In the genomic region with DNA sequence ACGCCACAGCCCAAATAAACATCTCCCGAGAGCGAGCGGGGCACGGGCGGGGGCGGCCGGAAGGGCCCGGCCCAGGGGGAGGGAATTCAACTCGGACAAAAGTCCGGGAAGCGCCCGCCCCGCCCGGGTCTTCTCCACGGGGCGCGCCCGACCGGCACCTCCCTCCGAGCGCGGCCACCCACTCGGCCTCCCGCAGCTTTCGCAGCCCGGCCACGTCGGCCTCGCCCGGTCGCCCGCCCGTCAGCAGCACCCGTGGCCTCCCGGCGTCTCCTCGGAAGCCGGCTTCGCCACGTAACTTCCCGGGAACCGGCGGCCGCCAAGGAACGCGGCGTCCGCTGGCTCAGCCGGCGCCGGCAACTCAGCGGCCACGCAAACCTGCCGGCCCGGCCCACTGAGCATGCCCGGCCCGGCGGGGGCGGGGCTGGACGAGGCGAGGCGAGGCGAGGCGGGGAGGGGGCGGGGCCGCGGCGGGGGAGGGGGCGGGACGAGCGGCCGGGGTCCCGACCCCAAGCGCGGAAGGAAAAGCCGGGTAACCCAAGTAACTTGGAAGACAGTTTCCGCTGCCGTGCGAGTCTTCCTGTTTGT, we compare ENCODE assay signal across 1 cellular context.
A peak's percentile ranks its signal among the peaks of the same experiment; 100 is the strongest.
TF ChIP-seq lines count a peak whose summit lies in the region.

A gene (minus strand): TSS at position 369 of the 585 bp plus-strand sequence. CDS start 440 bp downstream, outside the sequence.

TF ChIP-seq in HepG2, 621 proteins besides CTCF, POLR2A, EP300 and RAD21 (continued from another document and continues in another):
- TF ChIP-seq, protein P1, sequence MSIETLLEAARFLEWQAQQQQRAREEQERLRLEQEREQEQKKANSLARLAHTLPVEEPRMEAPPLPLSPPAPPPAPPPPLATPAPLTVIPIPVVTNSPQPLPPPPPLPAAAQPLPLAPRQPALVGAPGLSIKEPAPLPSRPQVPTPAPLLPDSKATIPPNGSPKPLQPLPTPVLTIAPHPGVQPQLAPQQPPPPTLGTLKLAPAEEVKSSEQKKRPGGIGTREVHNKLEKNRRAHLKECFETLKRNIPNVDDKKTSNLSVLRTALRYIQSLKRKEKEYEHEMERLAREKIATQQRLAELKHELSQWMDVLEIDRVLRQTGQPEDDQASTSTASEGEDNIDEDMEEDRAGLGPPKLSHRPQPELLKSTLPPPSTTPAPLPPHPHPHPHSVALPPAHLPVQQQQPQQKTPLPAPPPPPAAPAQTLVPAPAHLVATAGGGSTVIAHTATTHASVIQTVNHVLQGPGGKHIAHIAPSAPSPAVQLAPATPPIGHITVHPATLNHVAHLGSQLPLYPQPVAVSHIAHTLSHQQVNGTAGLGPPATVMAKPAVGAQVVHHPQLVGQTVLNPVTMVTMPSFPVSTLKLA (IDR thresholded peaks at IDR 0.05): no peak
- TF ChIP-seq ZNF34 (CRISPR knock-in tag; IDR thresholded peaks at IDR 0.05; ENCODE audit: borderline replicate concordance) (no peak), ZNF891 (CRISPR knock-in tag; IDR thresholded peaks at IDR 0.05) (no peak), STAT5B (CRISPR knock-in tag; IDR thresholded peaks at IDR 0.05) (no peak), MTA3 (CRISPR knock-in tag; IDR thresholded peaks at IDR 0.05) (no peak), ASH2L (IDR thresholded peaks at IDR 0.05; ENCODE audit: insufficient read length, low read depth, low read length) (peak; percentile 17), SOX6 (IDR thresholded peaks at IDR 0.05) (no peak), SOX6 (CRISPR knock-in tag; IDR thresholded peaks at IDR 0.05) (no peak), ZNF446 (CRISPR knock-in tag; IDR thresholded peaks at IDR 0.05) (no peak; the same call in 1 of the 2 replicates), ZKSCAN5 (CRISPR knock-in tag; IDR thresholded peaks at IDR 0.05) (no peak), RBAK (CRISPR knock-in tag; IDR thresholded peaks at IDR 0.05) (no peak), STAG1 (CRISPR knock-in tag; IDR thresholded peaks at IDR 0.05) (no peak), RFX5 (IDR thresholded peaks at IDR 0.05; ENCODE audit: low read depth, low read length) (no peak), SIX1 (CRISPR knock-in tag; IDR thresholded peaks at IDR 0.05; ENCODE audit: borderline replicate concordance) (no peak), HNRNPUL1 (IDR thresholded peaks at IDR 0.05; ENCODE audit: low read depth, low read length) (no peak), FLYWCH1 (CRISPR knock-in tag; IDR thresholded peaks at IDR 0.05) (no peak), MXD4 (CRISPR knock-in tag; IDR thresholded peaks at IDR 0.05) (peak; percentile 14; the same call in 1 of the 2 replicates), ZNF572 (CRISPR knock-in tag; IDR thresholded peaks at IDR 0.05) (no peak), WIZ (CRISPR knock-in tag; IDR thresholded peaks at IDR 0.05) (no peak), ZFX (CRISPR knock-in tag; IDR thresholded peaks at IDR 0.05; ENCODE audit: low read depth) (peak; percentile 83), AGO1 (IDR thresholded peaks at IDR 0.05; ENCODE audit: low read depth, low read length, poor library complexity, severe bottlenecking) (no peak), THAP11 (CRISPR knock-in tag; IDR thresholded peaks at IDR 0.05) (peak; percentile 30; the same call in 1 of the 2 replicates), PITX1 (CRISPR knock-in tag; IDR thresholded peaks at IDR 0.05) (no peak), SIN3B (IDR thresholded peaks at IDR 0.05; ENCODE audit: low read length) (no peak), XRCC5 (optimal IDR thresholded peaks at IDR 0.05; ENCODE audit: low read length) (no peak), ZMYM4 (CRISPR knock-in tag; IDR thresholded peaks at IDR 0.05) (no peak), DNMT3B (CRISPR knock-in tag; conservative IDR thresholded peaks at IDR 0.05) (no peak), KLF11 (CRISPR knock-in tag; IDR thresholded peaks at IDR 0.05) (no peak), ZNF296 (CRISPR knock-in tag; conservative IDR thresholded peaks at IDR 0.05) (no peak)
- TF ChIP-seq, protein P2, sequence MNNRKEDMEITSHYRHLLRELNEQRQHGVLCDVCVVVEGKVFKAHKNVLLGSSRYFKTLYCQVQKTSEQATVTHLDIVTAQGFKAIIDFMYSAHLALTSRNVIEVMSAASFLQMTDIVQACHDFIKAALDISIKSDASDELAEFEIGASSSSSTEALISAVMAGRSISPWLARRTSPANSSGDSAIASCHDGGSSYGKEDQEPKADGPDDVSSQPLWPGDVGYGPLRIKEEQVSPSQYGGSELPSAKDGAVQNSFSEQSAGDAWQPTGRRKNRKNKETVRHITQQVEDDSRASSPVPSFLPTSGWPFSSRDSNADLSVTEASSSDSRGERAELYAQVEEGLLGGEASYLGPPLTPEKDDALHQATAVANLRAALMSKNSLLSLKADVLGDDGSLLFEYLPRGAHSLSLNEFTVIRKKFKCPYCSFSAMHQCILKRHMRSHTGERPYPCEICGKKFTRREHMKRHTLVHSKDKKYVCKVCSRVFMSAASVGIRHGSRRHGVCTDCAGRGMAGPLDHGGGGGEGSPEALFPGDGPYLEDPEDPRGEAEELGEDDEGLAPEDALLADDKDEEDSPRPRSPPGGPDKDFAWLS (CRISPR knock-in tag; IDR thresholded peaks at IDR 0.05; ENCODE audit: borderline replicate concordance): no peak
- TF ChIP-seq, protein P3, sequence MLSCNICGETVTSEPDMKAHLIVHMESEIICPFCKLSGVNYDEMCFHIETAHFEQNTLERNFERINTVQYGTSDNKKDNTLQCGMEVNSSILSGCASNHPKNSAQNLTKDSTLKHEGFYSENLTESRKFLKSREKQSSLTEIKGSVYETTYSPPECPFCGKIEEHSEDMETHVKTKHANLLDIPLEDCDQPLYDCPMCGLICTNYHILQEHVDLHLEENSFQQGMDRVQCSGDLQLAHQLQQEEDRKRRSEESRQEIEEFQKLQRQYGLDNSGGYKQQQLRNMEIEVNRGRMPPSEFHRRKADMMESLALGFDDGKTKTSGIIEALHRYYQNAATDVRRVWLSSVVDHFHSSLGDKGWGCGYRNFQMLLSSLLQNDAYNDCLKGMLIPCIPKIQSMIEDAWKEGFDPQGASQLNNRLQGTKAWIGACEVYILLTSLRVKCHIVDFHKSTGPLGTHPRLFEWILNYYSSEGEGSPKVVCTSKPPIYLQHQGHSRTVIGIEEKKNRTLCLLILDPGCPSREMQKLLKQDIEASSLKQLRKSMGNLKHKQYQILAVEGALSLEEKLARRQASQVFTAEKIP (CRISPR knock-in tag; IDR thresholded peaks at IDR 0.05; ENCODE audit: borderline replicate concordance): no peak
- TF ChIP-seq, protein P4, sequence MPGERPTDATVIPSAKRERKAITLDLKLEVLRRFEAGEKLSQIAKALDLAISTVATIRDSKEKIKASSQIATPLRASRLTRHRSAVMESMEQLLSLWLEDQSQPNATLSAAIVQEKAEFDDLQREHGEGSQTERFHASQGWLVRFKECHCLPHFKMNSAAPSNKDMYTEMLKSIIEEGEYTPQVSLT (CRISPR knock-in tag; IDR thresholded peaks at IDR 0.05; ENCODE audit: borderline replicate concordance, low read depth): no peak
- TF ChIP-seq, protein P5, sequence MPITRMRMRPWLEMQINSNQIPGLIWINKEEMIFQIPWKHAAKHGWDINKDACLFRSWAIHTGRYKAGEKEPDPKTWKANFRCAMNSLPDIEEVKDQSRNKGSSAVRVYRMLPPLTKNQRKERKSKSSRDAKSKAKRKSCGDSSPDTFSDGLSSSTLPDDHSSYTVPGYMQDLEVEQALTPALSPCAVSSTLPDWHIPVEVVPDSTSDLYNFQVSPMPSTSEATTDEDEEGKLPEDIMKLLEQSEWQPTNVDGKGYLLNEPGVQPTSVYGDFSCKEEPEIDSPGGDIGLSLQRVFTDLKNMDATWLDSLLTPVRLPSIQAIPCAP (CRISPR knock-in tag; IDR thresholded peaks at IDR 0.05; ENCODE audit: low read depth): no peak
- TF ChIP-seq, protein P6, sequence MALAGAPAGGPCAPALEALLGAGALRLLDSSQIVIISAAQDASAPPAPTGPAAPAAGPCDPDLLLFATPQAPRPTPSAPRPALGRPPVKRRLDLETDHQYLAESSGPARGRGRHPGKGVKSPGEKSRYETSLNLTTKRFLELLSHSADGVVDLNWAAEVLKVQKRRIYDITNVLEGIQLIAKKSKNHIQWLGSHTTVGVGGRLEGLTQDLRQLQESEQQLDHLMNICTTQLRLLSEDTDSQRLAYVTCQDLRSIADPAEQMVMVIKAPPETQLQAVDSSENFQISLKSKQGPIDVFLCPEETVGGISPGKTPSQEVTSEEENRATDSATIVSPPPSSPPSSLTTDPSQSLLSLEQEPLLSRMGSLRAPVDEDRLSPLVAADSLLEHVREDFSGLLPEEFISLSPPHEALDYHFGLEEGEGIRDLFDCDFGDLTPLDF (CRISPR knock-in tag; IDR thresholded peaks at IDR 0.05): no peak
- TF ChIP-seq, protein P7, sequence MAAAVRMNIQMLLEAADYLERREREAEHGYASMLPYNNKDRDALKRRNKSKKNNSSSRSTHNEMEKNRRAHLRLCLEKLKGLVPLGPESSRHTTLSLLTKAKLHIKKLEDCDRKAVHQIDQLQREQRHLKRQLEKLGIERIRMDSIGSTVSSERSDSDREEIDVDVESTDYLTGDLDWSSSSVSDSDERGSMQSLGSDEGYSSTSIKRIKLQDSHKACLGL (CRISPR knock-in tag; IDR thresholded peaks at IDR 0.05): peak; percentile 8; the same call in 1 of the 2 replicates
- TF ChIP-seq, protein P8, sequence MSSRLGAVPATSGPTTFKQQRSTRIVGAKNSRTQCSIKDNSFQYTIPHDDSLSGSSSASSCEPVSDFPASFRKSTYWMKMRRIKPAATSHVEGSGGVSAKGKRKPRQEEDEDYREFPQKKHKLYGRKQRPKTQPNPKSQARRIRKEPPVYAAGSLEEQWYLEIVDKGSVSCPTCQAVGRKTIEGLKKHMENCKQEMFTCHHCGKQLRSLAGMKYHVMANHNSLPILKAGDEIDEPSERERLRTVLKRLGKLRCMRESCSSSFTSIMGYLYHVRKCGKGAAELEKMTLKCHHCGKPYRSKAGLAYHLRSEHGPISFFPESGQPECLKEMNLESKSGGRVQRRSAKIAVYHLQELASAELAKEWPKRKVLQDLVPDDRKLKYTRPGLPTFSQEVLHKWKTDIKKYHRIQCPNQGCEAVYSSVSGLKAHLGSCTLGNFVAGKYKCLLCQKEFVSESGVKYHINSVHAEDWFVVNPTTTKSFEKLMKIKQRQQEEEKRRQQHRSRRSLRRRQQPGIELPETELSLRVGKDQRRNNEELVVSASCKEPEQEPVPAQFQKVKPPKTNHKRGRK (CRISPR knock-in tag; IDR thresholded peaks at IDR 0.05): no peak
- TF ChIP-seq, protein P9, sequence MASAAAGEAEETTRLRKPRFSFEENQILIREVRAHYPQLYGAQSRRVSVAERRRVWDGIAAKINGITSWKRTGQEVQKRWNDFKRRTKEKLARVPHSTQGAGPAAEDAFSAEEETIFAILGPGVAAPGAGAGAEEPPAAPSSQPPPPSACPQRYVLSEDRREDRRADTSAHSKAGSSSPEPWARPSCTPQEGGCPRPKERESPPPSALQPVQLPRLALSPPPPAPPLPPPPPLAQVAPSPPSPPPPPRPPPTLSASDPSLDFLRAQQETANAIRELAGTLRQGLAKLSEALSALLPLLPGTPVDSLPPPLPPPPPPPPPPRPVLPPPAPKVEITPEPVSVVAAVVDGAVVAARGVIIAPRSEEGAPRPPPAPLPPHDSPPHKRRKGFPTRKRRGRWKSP (CRISPR knock-in tag; IDR thresholded peaks at IDR 0.05): 0 out of 2 replicates have a peak, but pooled peaks have one; percentile 50
- TF ChIP-seq, protein P10, sequence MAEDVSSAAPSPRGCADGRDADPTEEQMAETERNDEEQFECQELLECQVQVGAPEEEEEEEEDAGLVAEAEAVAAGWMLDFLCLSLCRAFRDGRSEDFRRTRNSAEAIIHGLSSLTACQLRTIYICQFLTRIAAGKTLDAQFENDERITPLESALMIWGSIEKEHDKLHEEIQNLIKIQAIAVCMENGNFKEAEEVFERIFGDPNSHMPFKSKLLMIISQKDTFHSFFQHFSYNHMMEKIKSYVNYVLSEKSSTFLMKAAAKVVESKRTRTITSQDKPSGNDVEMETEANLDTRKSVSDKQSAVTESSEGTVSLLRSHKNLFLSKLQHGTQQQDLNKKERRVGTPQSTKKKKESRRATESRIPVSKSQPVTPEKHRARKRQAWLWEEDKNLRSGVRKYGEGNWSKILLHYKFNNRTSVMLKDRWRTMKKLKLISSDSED (CRISPR knock-in tag; IDR thresholded peaks at IDR 0.05): no peak
- TF ChIP-seq, protein P11, sequence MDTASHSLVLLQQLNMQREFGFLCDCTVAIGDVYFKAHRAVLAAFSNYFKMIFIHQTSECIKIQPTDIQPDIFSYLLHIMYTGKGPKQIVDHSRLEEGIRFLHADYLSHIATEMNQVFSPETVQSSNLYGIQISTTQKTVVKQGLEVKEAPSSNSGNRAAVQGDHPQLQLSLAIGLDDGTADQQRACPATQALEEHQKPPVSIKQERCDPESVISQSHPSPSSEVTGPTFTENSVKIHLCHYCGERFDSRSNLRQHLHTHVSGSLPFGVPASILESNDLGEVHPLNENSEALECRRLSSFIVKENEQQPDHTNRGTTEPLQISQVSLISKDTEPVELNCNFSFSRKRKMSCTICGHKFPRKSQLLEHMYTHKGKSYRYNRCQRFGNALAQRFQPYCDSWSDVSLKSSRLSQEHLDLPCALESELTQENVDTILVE (CRISPR knock-in tag; IDR thresholded peaks at IDR 0.05): no peak
- TF ChIP-seq, protein P12, sequence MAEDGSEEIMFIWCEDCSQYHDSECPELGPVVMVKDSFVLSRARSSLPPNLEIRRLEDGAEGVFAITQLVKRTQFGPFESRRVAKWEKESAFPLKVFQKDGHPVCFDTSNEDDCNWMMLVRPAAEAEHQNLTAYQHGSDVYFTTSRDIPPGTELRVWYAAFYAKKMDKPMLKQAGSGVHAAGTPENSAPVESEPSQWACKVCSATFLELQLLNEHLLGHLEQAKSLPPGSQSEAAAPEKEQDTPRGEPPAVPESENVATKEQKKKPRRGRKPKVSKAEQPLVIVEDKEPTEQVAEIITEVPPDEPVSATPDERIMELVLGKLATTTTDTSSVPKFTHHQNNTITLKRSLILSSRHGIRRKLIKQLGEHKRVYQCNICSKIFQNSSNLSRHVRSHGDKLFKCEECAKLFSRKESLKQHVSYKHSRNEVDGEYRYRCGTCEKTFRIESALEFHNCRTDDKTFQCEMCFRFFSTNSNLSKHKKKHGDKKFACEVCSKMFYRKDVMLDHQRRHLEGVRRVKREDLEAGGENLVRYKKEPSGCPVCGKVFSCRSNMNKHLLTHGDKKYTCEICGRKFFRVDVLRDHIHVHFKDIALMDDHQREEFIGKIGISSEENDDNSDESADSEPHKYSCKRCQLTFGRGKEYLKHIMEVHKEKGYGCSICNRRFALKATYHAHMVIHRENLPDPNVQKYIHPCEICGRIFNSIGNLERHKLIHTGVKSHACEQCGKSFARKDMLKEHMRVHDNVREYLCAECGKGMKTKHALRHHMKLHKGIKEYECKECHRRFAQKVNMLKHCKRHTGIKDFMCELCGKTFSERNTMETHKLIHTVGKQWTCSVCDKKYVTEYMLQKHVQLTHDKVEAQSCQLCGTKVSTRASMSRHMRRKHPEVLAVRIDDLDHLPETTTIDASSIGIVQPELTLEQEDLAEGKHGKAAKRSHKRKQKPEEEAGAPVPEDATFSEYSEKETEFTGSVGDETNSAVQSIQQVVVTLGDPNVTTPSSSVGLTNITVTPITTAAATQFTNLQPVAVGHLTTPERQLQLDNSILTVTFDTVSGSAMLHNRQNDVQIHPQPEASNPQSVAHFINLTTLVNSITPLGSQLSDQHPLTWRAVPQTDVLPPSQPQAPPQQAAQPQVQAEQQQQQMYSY (CRISPR knock-in tag; IDR thresholded peaks at IDR 0.05): no peak
- TF ChIP-seq, protein P13, sequence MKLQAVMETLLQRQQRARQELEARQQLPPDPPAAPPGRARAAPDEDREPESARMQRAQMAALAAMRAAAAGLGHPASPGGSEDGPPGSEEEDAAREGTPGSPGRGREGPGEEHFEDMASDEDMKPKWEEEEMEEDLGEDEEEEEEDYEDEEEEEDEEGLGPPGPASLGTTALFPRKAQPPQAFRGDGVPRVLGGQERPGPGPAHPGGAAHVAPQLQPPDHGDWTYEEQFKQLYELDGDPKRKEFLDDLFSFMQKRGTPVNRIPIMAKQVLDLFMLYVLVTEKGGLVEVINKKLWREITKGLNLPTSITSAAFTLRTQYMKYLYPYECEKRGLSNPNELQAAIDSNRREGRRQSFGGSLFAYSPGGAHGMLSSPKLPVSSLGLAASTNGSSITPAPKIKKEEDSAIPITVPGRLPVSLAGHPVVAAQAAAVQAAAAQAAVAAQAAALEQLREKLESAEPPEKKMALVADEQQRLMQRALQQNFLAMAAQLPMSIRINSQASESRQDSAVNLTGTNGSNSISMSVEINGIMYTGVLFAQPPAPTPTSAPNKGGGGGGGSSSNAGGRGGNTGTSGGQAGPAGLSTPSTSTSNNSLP (IDR thresholded peaks at IDR 0.05; ENCODE audit: low read depth, low read length): no peak
